ENCODE assay signal across 8 cellular contexts in genomic region chr19:32580901-32581703, GRCh38. TPM values are rescaled to one million over a fixed set of nuclear protein-coding genes. Genes with fewer than 3 reads are reported as not detected.
A peak's percentile ranks its signal among the peaks of the same experiment; 100 is the strongest.
DNase-seq lines count a peak whose midpoint lies in the region; ATAC-seq and TF ChIP-seq lines count a peak whose summit lies in the region.

PDCD5 (plus strand) TSS chr19:32581190; CDS start chr19:32581262, 72 bp downstream.

- no peaks in the 10 kb centered on the region for H3K27me3 ChIP-seq in suprapubic skin

- no peaks in the 10 kb centered on the region for H3K9me3 ChIP-seq in suprapubic skin

- peak; percentile 92 for ATAC-seq in HG02610 (IDR thresholded peaks at IDR 0.05; ENCODE audit: unreplicated experiment)
- ATAC-seq in activated naive CD4-positive, alpha-beta T cell treated with anti-CD3 and anti-CD28 coated beads, Interleukin-2, amount 50 U/mL, for 72 hours = peak; percentile 94 to 95

- peak; percentile 99 for DNase-seq in GM10266 (ENCODE audit: extremely low spot score)
- peak; percentile 87 for DNase-seq in NCI-H1092 (lab: John Stamatoyannopoulos, UW)
- peak; percentile 78 for DNase-seq in SKM-1 (lab: John Stamatoyannopoulos, UW; ENCODE audit: unreplicated experiment)
- peak; percentile 93 to 94 for DNase-seq in activated naive CD4-positive, alpha-beta T cell treated with anti-CD3 and anti-CD28 coated beads, Interleukin-2, amount 50 U/mL, for 72 hours (ENCODE audit: low spot score in 2 of 2)
- DNase-seq in glomerular endothelial cell (ENCODE audit: extremely low read depth, low read depth, low spot score) = peak; percentile 45
- peak; percentile 91 for DNase-seq in occipital lobe (lab: John Stamatoyannopoulos, UW)
- DNase-seq in suprapubic skin (ENCODE audit: low spot score in 2 of 2) = peak; percentile 96

- no peak for TF ChIP-seq EP300 in suprapubic skin (IDR thresholded peaks at IDR 0.05)

- H3K4me1 ChIP-seq in suprapubic skin = peaks cover 18% of the 10 kb centered on the region

- H3K27ac ChIP-seq in suprapubic skin = peak within 1 kb of the TSS; percentile 92

- peak within 1 kb of the TSS; percentile 93 for H3K4me3 ChIP-seq in suprapubic skin

- peaks cover 21% of the 10 kb centered on the region for H3K36me3 ChIP-seq in suprapubic skin

- TF ChIP-seq CTCF in GM10266 (IDR thresholded peaks at IDR 0.05; ENCODE audit: control insufficient read depth, insufficient read depth, low read depth, missing control alignments) = no peak
- no peak for TF ChIP-seq CTCF in suprapubic skin (IDR thresholded peaks at IDR 0.05)

- peak within 1 kb of the TSS; percentile 75 to 89 for H3K27ac Mint-ChIP-seq in activated naive CD4-positive, alpha-beta T cell treated with anti-CD3 and anti-CD28 coated beads, Interleukin-2, amount 50 U/mL, for 72 hours

- TF ChIP-seq POLR2A in suprapubic skin (IDR thresholded peaks at IDR 0.05) = peak in 1 of 2 donors; percentile 25

- H3K36me3 Mint-ChIP-seq in activated naive CD4-positive, alpha-beta T cell treated with anti-CD3 and anti-CD28 coated beads, Interleukin-2, amount 50 U/mL, for 72 hours = peaks cover 5 to 29% of the 10 kb centered on the region in 2 donors

- H3K9me3 Mint-ChIP-seq in activated naive CD4-positive, alpha-beta T cell treated with anti-CD3 and anti-CD28 coated beads, Interleukin-2, amount 50 U/mL, for 72 hours = no peaks in the 10 kb centered on the region

- 0% methylated on average over 21 of the region's 81 CpGs for WGBS in suprapubic skin

RNA-seq across cellular contexts. Expression of gene PDCD5, which starts in this region (rescaled TPM):
- 100 to 1,000 TPM in 1 of 2 donors, 10 to 100 TPM in 1; 68.3 to 121 TPM for total RNA-seq in activated naive CD4-positive, alpha-beta T cell treated with anti-CD3 and anti-CD28 coated beads, Interleukin-2, amount 50 U/mL, for 72 hours
- total RNA-seq in glomerular endothelial cell (188 and 211 TPM in 2 replicates), occipital lobe (32.3 TPM), suprapubic skin (10 to 100 TPM; 60.1 to 93.0 (median 68.3) TPM)

Comparison
In these comparisons a context has a peak if more than half of its experiments do, and no peak if none do; other contexts are left out.
1. Peak in every context shown above with its lines: DNase-seq, ATAC-seq, H3K4me3 ChIP-seq and H3K27ac ChIP-seq.
2. DNase-seq: peak in every context shown above with its lines; median percentile 99 in GM10266; 96 in suprapubic skin; 94 in activated naive CD4-positive, alpha-beta T cell treated with anti-CD3 and anti-CD28 coated beads, Interleukin-2, amount 50 U/mL, for 72 hours; 91 in occipital lobe; 87 in NCI-H1092; 78 in SKM-1; 45 in glomerular endothelial cell.